In genomic region chr2:106085441-106085911, GRCh38 we compare ENCODE assay signal across 8 cellular contexts.
A peak's percentile ranks its signal among the peaks of the same experiment; 100 is the strongest.
DNase-seq lines count a peak whose midpoint lies in the region; ATAC-seq and TF ChIP-seq lines count a peak whose summit lies in the region.

No MANE protein-coding gene starts in this region.

- peak overlapping the region; percentile 28 to 90 (median 69) for H3K4me3 Mint-ChIP-seq in CD4-positive, alpha-beta memory T cell
- no peak overlapping the region for H3K4me3 Mint-ChIP-seq in mesothelial cell of epicardium

- peak overlapping the region; percentile 87 to 98 (median 93) for H3K27ac Mint-ChIP-seq in CD4-positive, alpha-beta memory T cell
- no peak overlapping the region for H3K27ac Mint-ChIP-seq in mesothelial cell of epicardium

- H3K36me3 Mint-ChIP-seq in CD4-positive, alpha-beta memory T cell: peaks cover 9 to 12% of the 10 kb centered on the region in 2 donors
- H3K36me3 Mint-ChIP-seq in mesothelial cell of epicardium: peaks cover 15% of the 10 kb centered on the region

- H3K4me1 ChIP-seq in CD4-positive, alpha-beta memory T cell (ENCODE audit: insufficient read depth, low read length): peaks cover 64% of the 10 kb centered on the region

- H3K4me1 Mint-ChIP-seq in CD4-positive, alpha-beta memory T cell: peaks cover 39 to 66% (median 56%) of the 10 kb centered on the region in 4 donors
- H3K4me1 Mint-ChIP-seq in mesothelial cell of epicardium: no peaks in the 10 kb centered on the region

- peak overlapping the region; percentile 42 for H3K27ac ChIP-seq in CD4-positive, alpha-beta memory T cell (ENCODE audit: low read depth, low read length)

- intact Hi-C loops in CD4-positive, alpha-beta memory T cell (cut with micrococcal nuclease): loop anchor here (1.0 to 5.0 kb wide), 8 partner anchors 9 to 509 kb away; no protein-coding TSS in a partner anchor

- H3K36me3 ChIP-seq in CD4-positive, alpha-beta memory T cell (ENCODE audit: insufficient read depth, low read length): no peaks in the 10 kb centered on the region

- H3K27me3 ChIP-seq in CD4-positive, alpha-beta memory T cell (ENCODE audit: insufficient read depth, low read length): no peaks in the 10 kb centered on the region

- POLR2A ChIA-PET in CD4-positive, alpha-beta memory T cell (lab: Charles Lee; ENCODE audit: partially characterized antibody): interaction anchor here (0.8 to 6.3 kb wide), 20 partner anchors 8 to 509 kb away, joined by 3 to 52 read pairs (median 6); no protein-coding TSS in a partner anchor

- peak; percentile 49 for ATAC-seq in HG03159 (IDR thresholded peaks at IDR 0.05; ENCODE audit: unreplicated experiment)

- H3K27me3 Mint-ChIP-seq in CD4-positive, alpha-beta memory T cell: no peaks in the 10 kb centered on the region
- H3K27me3 Mint-ChIP-seq in mesothelial cell of epicardium (ENCODE audit: low read depth): peaks cover 3% of the 10 kb centered on the region

- H3K9me3 ChIP-seq in CD4-positive, alpha-beta memory T cell (ENCODE audit: control insufficient read depth in 1 of 2, low read length in 2 of 2): no peaks in the 10 kb centered on the region

- peaks cover 0 to 9% (median 4%) of the 10 kb centered on the region in 8 donors for H3K9me3 Mint-ChIP-seq in CD4-positive, alpha-beta memory T cell
- peaks cover 38% of the 10 kb centered on the region for H3K9me3 Mint-ChIP-seq in mesothelial cell of epicardium

- DNase-seq in CD4-positive, alpha-beta memory T cell: peak; percentile 68 to 76 (median 73)
- peak; percentile 44 to 62 for DNase-seq in activated CD4-positive, alpha-beta T cell treated with anti-CD3 and anti-CD28 coated beads, Interleukin-2, amount 50 U/mL, for 48 hours
- DNase-seq in epithelial cell of esophagus (ENCODE audit: low read depth): peak; percentile 56
- DNase-seq in pulmonary artery endothelial cell (ENCODE audit: low read depth, low spot score): peak; percentile 13
- DNase-seq in mesothelial cell of epicardium (ENCODE audit: low spot score in 2 of 2, unreplicated experiment in 2 of 2): no peak
- no peak for DNase-seq in HuH-7.5 (ENCODE audit: low spot score)
- no peak for DNase-seq in OCI-M2 (lab: John Stamatoyannopoulos, UW; ENCODE audit: unreplicated experiment)

- TF ChIP-seq CTCF in epithelial cell of esophagus (IDR thresholded peaks at IDR 0.05; ENCODE audit: insufficient read depth, low read depth, low read length, missing control alignments): peak; percentile 46
- TF ChIP-seq CTCF in mesothelial cell of epicardium (IDR thresholded peaks at IDR 0.05; ENCODE audit: unreplicated experiment): no peak

- CTCF ChIA-PET in CD4-positive, alpha-beta memory T cell (lab: Charles Lee; ENCODE audit: partially characterized antibody): interaction anchor here (0.8 to 7.7 kb wide), 23 partner anchors 8 to 509 kb away, joined by 3 to 83 read pairs (median 5); no protein-coding TSS in a partner anchor

- no peak overlapping the region for H3K4me3 ChIP-seq in CD4-positive, alpha-beta memory T cell (ENCODE audit: low read length in 2 of 2)
- no peak overlapping the region for H3K4me3 ChIP-seq in epithelial cell of esophagus (ENCODE audit: low read length)

Comparison
In these comparisons a context has a peak if more than half of its experiments do, and no peak if none do; other contexts are left out.
1. DNase-seq: peak in CD4-positive, alpha-beta memory T cell (5 of 5), activated CD4-positive, alpha-beta T cell treated with anti-CD3 and anti-CD28 coated beads, Interleukin-2, amount 50 U/mL, for 48 hours (2 of 2), epithelial cell of esophagus (single experiment) and pulmonary artery endothelial cell (single experiment); none in mesothelial cell of epicardium (0 of 2), HuH-7.5 (single experiment) and OCI-M2 (single experiment).